In genomic region chr1:111474521-111474920, GRCh38 we compare ENCODE assay signal across 17 cellular contexts. TPM values are rescaled to one million over a fixed set of nuclear protein-coding genes. Genes with fewer than 3 reads are reported as not detected.
A peak's percentile ranks its signal among the peaks of the same experiment; 100 is the strongest.
DNase-seq lines count a peak whose midpoint lies in the region; TF ChIP-seq lines count a peak whose summit lies in the region.
"Had no signal": no experiment of that assay in that cellular context is flagged by ENCODE, and none has a peak within 500 bp of the region (broad histone marks: within the 10 kb centered on the region; RNA-seq: fewer than 3 reads in every experiment).

No MANE protein-coding gene starts in this region.

- H3K4ac ChIP-seq in trophoblast cell (ENCODE audit: low read depth, low read length): no peak overlapping the region

- H3K9ac ChIP-seq in trophoblast cell (ENCODE audit: low read length): no peak overlapping the region
- H3K9ac ChIP-seq: SK-N-SH had no signal

- no peaks in the 10 kb centered on the region for H3K79me1 ChIP-seq in trophoblast cell (ENCODE audit: low read length)

- H3K4me1 ChIP-seq in esophagus muscularis mucosa (peaks cover 5 to 27% (median 5%) of the 10 kb centered on the region in 4 donors), trophoblast cell (ENCODE audit: control insufficient read depth in 1 of 2, insufficient read depth in 2 of 2, low read length in 2 of 2) (peaks cover 0 to 3% of the 10 kb centered on the region in 2 experiments)
- H3K4me1 ChIP-seq: foreskin keratinocyte had no signal

- H2AFZ ChIP-seq in trophoblast cell (ENCODE audit: insufficient read depth, low read length, poor library complexity): no peak overlapping the region

- no peak overlapping the region for H4K12ac ChIP-seq in trophoblast cell (ENCODE audit: low read depth, low read length)

- H2BK5ac ChIP-seq in trophoblast cell (ENCODE audit: low read depth, low read length, poor library complexity): no peak overlapping the region

- peak overlapping the region in 6 of 7 donors; percentile 97 to 98 (median 98) for H3K27ac Mint-ChIP-seq in CD14-positive monocyte

- H3K18ac ChIP-seq in trophoblast cell (ENCODE audit: low read length): no peak overlapping the region

- H3K27ac ChIP-seq in esophagus muscularis mucosa (replicated peaks in 1 of 4) (peak overlapping the region; percentile 29 to 58 (median 45)), trophoblast cell (ENCODE audit: low read depth, low read length) (no peak overlapping the region)
- H3K27ac ChIP-seq: C4-2B, foreskin keratinocyte had no signal

- H3K9me3 ChIP-seq in esophagus muscularis mucosa (no peaks in the 10 kb centered on the region), trophoblast cell (ENCODE audit: insufficient read depth, low read depth, low read length) (no peaks in the 10 kb centered on the region)
- H3K9me3 ChIP-seq: SK-N-SH had no signal

- no peak overlapping the region for H4K8ac ChIP-seq in trophoblast cell (ENCODE audit: low read depth, low read length)

- H3K36me3 Mint-ChIP-seq in CD14-positive monocyte: peaks cover 31% of the 10 kb centered on the region in 2 donors

- H3K23ac ChIP-seq in trophoblast cell (ENCODE audit: low read length): no peak overlapping the region

- H3K4me2 ChIP-seq in trophoblast cell (ENCODE audit: low read length): no peak overlapping the region
- H3K4me2 ChIP-seq: SK-N-SH had no signal

- H3K36me3 ChIP-seq in esophagus muscularis mucosa (peaks cover 0 to 40% (median 31%) of the 10 kb centered on the region in 4 donors), trophoblast cell (ENCODE audit: control insufficient read depth in 1 of 2, insufficient read depth in 2 of 2, low read length in 2 of 2) (peaks cover 0 to 2% of the 10 kb centered on the region in 2 experiments)

- no peak overlapping the region for H2AK5ac ChIP-seq in trophoblast cell (ENCODE audit: low read length)

- no peak overlapping the region for H2BK120ac ChIP-seq in trophoblast cell (ENCODE audit: insufficient read depth, low read length, poor library complexity)

- TF ChIP-seq CTCF in CD14-positive monocyte (IDR thresholded peaks at IDR 0.05): no peak
- TF ChIP-seq CTCF in NB4 (IDR thresholded peaks at IDR 0.05; ENCODE audit: low read depth, low read length): no peak
- no peak for TF ChIP-seq CTCF in esophagus muscularis mucosa (IDR thresholded peaks at IDR 0.05)

- no peak overlapping the region for H3K14ac ChIP-seq in trophoblast cell (ENCODE audit: low read length)

- H2BK12ac ChIP-seq in trophoblast cell (ENCODE audit: low read length): no peak overlapping the region

- TF ChIP-seq EP300 in esophagus muscularis mucosa (IDR thresholded peaks at IDR 0.05): no peak

- H3K27me3 Mint-ChIP-seq in CD14-positive monocyte (ENCODE audit: low read depth in 3 of 3): no peaks in the 10 kb centered on the region

- TF ChIP-seq POLR2A in NB4 (IDR thresholded peaks at IDR 0.05; ENCODE audit: extremely low read depth, insufficient read length) (no peak), esophagus muscularis mucosa (IDR thresholded peaks at IDR 0.05; ENCODE audit: low read depth) (no peak)

- DNase-seq in CD14-positive monocyte (ENCODE audit: low spot score) (no peak), NB4 (ENCODE audit: low read depth) (no peak), esophagus muscularis mucosa (ENCODE audit: extremely low spot score) (peak; percentile 68), trophoblast cell (peak; percentile 56 to 73), midbrain (lab: John Stamatoyannopoulos, UW) (no peak), NCI-H2171 treated with DMSO at 0.1 percent for 48 hours (lab: John Stamatoyannopoulos, UW) (no peak)
- no peak for DNase-seq in activated CD8-positive, alpha-beta memory T cell treated with anti-CD3 and anti-CD28 coated beads, Interleukin-2, amount 50 U/mL, for 4 hours
- DNase-seq in effector CD4-positive, alpha-beta T cell: no peak
- DNase-seq: activated CD4-positive, CD25-positive, alpha-beta regulatory T cell; foreskin keratinocyte; NCI-H187; SK-N-SH; stimulated activated CD8-positive, alpha-beta memory T cell treated with anti-CD3 and anti-CD28 coated beads, Interleukin-4, amount 100 ng/mL, for 48 hours had no signal

- H3K4me3 Mint-ChIP-seq in CD14-positive monocyte: peak overlapping the region; percentile 85 to 97

- H4K91ac ChIP-seq in trophoblast cell (ENCODE audit: low read depth, low read length): no peak overlapping the region

- H3K4me1 Mint-ChIP-seq in CD14-positive monocyte: peaks cover 50% of the 10 kb centered on the region

- no peaks in the 10 kb centered on the region for H3K79me2 ChIP-seq in trophoblast cell (ENCODE audit: control insufficient read depth, insufficient read depth, low read length, poor library complexity)

- intact Hi-C loops in CD14-positive monocyte (cut with micrococcal nuclease) (loop anchor here (5.0 kb wide), 1 partner anchor 33 kb away; no protein-coding TSS in a partner anchor), esophagus muscularis mucosa (cut with DNase I) (no loop called here)

- H3K27me3 ChIP-seq in esophagus muscularis mucosa (no peaks in the 10 kb centered on the region), trophoblast cell (ENCODE audit: insufficient read depth, low read length) (no peaks in the 10 kb centered on the region)
- H3K27me3 ChIP-seq: foreskin keratinocyte had no signal

- peak overlapping the region; percentile 77 for H3K4me3 ChIP-seq in NB4 (ENCODE audit: low read depth, low read length)
- peak overlapping the region; percentile 19 to 38 (median 30) for H3K4me3 ChIP-seq in esophagus muscularis mucosa
- H3K4me3 ChIP-seq in trophoblast cell (ENCODE audit: low read depth, low read length): no peak overlapping the region

- no peaks in the 10 kb centered on the region for H3K9me3 Mint-ChIP-seq in CD14-positive monocyte
- H3K9me3 Mint-ChIP-seq: activated naive CD4-positive, alpha-beta T cell treated with anti-CD3 and anti-CD28 coated beads, Interleukin-2, amount 50 U/mL, for 72 hours had no signal

- 72% methylated on average over 4 of the region's 4 CpGs for WGBS in esophagus muscularis mucosa
- WGBS in trophoblast cell (ENCODE audit: extremely low coverage, insufficient coverage, insufficient read length): no CpG with 5 or more reads among the region's 4 CpGs

RNA-seq across cellular contexts. Expression of gene C1orf162, which starts 0.7 kb away (rescaled TPM):
- 100 to 1,000 TPM; 630 to 744 TPM for polyA plus RNA-seq in CD14-positive monocyte
- 10 to 100 TPM in 3 of 4 donors, 1 to 10 TPM in 1; 7.5 to 23.0 (median 12.2) TPM for total RNA-seq in esophagus muscularis mucosa
- 0.31 and 0.55 TPM in 2 replicates for polyA plus RNA-seq in trophoblast cell (2013)

RNA-seq across cellular contexts. Expression of gene ATP5PB, which starts 25.3 kb away (rescaled TPM):
- polyA plus RNA-seq in CD14-positive monocyte: 100 to 1,000 TPM; 557 to 597 TPM
- total RNA-seq in esophagus muscularis mucosa: 100 to 1,000 TPM; 177 to 203 (median 192) TPM
- polyA plus RNA-seq in trophoblast cell (2013): 268 and 276 TPM in 2 replicates

RNA-seq across cellular contexts. Expression of gene WDR77, which starts 25.5 kb away (rescaled TPM):
- 10 to 100 TPM; 26.4 to 28.1 TPM for polyA plus RNA-seq in CD14-positive monocyte
- total RNA-seq in esophagus muscularis mucosa: 10 to 100 TPM; 20.8 to 27.6 (median 25.7) TPM
- 28.6 and 30.5 TPM in 2 replicates for polyA plus RNA-seq in trophoblast cell (2013)

RNA-seq across cellular contexts. Expression of gene ADORA3, which starts 28.9 kb away (rescaled TPM):
- polyA plus RNA-seq in CD14-positive monocyte: 1 to 10 TPM; 1.1 to 2.7 TPM
- total RNA-seq in esophagus muscularis mucosa: 10 to 100 TPM in 1 of 4 donors, 1 to 10 TPM in 3; 4.9 to 13.3 (median 5.1) TPM
- not detected in 2 replicates for polyA plus RNA-seq in trophoblast cell (2013)
- total RNA-seq: foreskin keratinocyte, kidney epithelial cell had no signal
- polyA plus RNA-seq: foreskin keratinocyte, SK-N-SH had no signal

RNA-seq across cellular contexts. Expression of gene TMIGD3, which starts 28.9 kb away (rescaled TPM):
- 1 to 10 TPM; 2.1 to 3.1 TPM for polyA plus RNA-seq in CD14-positive monocyte
- total RNA-seq in esophagus muscularis mucosa: 1 to 10 TPM; 1.7 to 2.6 (median 2.3) TPM
- not detected in 2 replicates for polyA plus RNA-seq in trophoblast cell (2013)
- total RNA-seq: activated naive CD4-positive, alpha-beta T cell treated with anti-CD3 and anti-CD28 coated beads, Interleukin-2, amount 50 U/mL, for 72 hours; dermis microvascular lymphatic vessel endothelial cell; foreskin keratinocyte; kidney epithelial cell had no signal
- polyA plus RNA-seq: foreskin keratinocyte, SK-N-SH had no signal

Comparison
In these comparisons a context has a peak if more than half of its experiments do, and no peak if none do; other contexts are left out.
1. DNase-seq: peak in esophagus muscularis mucosa (single experiment) and trophoblast cell (2 of 2); none in CD14-positive monocyte (single experiment), NB4 (single experiment), midbrain (single experiment), activated CD8-positive, alpha-beta memory T cell treated with anti-CD3 and anti-CD28 coated beads, Interleukin-2, amount 50 U/mL, for 4 hours (single experiment), NCI-H2171 treated with DMSO at 0.1 percent for 48 hours (single experiment) and effector CD4-positive, alpha-beta T cell (single experiment).